4 cellular contexts compared by ENCODE assay signal in the genomic region with DNA sequence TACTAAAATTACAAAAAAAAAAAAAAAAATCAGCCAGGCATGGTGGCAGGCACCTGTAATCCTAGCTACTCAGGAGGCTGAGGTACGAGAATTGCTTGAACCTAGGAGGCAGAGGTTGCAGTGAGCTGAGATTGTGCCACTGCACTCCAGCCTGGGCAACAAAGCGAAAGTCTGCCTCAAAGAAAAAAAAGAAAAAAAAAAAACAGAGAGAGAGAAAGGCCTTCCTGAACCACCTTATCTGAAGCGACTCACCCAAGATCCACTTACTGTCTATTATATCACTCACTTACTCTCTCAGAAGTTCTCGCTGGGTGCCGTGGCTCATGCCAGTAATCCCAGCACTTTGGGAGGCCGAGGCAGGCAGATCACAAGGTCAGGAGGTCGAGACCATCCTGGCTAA. TPM values are rescaled to one million over a fixed set of nuclear protein-coding genes. Genes with fewer than 3 reads are reported as not detected.
DNase-seq lines count a peak whose midpoint lies in the region; ATAC-seq and TF ChIP-seq lines count a peak whose summit lies in the region.
"Not testable (repeated sequence)": the region's sequence is repeated elsewhere in the genome, so short reads cannot be mapped to it uniquely, and the experiment has no call there.

No MANE protein-coding gene starts in this region.

- peak overlapping the region; percentile 11 for H3K27ac Mint-ChIP-seq in central memory CD8-positive, alpha-beta T cell (ENCODE audit: low read depth)
- H3K27ac Mint-ChIP-seq in nephron progenitor cell, result peak overlapping the region; percentile 80

- intact Hi-C loops in Right ventricle myocardium inferior (cut with DNase I), result not testable (repeated sequence)

- not testable (repeated sequence) for H3K9me3 Mint-ChIP-seq in central memory CD8-positive, alpha-beta T cell; nephron progenitor cell

- TF ChIP-seq CTCF in nephron progenitor cell (IDR thresholded peaks at IDR 0.05), result not testable (repeated sequence)

- not testable (repeated sequence) for ATAC-seq in central memory CD8-positive, alpha-beta T cell (replicated peaks; ENCODE audit: extremely low read depth, poor library complexity, severe bottlenecking); Right ventricle myocardium inferior

- not testable (repeated sequence) for H3K36me3 Mint-ChIP-seq in central memory CD8-positive, alpha-beta T cell (ENCODE audit: insufficient read depth); nephron progenitor cell (ENCODE audit: low read depth)

- not testable (repeated sequence) for H3K4me1 Mint-ChIP-seq in central memory CD8-positive, alpha-beta T cell
- peaks cover 61% of the 10 kb centered on the region for H3K4me1 Mint-ChIP-seq in nephron progenitor cell

- DNase-seq in NCI-H82 (lab: John Stamatoyannopoulos, UW) (peak; percentile 26), Right ventricle myocardium inferior (ENCODE audit: missing footprints) (peak; percentile 20)
- DNase-seq in central memory CD8-positive, alpha-beta T cell (ENCODE audit: low spot score in 2 of 2); nephron progenitor cell: not testable (repeated sequence)

- not testable (repeated sequence) for H3K27me3 Mint-ChIP-seq in central memory CD8-positive, alpha-beta T cell; nephron progenitor cell (ENCODE audit: low read depth, poor library complexity)

- H3K4me3 Mint-ChIP-seq in central memory CD8-positive, alpha-beta T cell; nephron progenitor cell: not testable (repeated sequence)

RNA-seq across cellular contexts. Expression of a gene that starts 17.3 kb away (rescaled TPM):
- 3.1 TPM for total RNA-seq in Right ventricle myocardium inferior
